ENCODE assay signal across 9 cellular contexts in the genomic region with DNA sequence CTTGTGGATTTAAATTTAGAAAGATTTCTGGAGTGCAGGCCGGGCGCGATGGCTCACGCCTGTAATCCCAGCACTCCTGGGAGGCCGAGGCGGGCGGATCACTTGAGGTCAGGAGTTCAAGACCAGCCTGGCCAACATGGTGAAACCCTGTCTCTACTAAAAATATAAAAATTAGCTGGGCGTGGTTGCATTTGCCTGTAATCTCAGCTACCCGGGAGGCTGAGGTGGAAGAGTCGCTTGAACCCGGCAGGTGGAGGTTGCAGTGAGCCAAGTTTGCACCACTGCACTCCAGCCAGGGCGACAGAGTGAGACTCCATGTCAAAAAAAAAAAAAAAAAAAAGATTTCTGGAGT. TPM values are rescaled to one million over a fixed set of nuclear protein-coding genes. Genes with fewer than 3 reads are reported as not detected.
DNase-seq lines count a peak whose midpoint lies in the region; ATAC-seq and TF ChIP-seq lines count a peak whose summit lies in the region.
"Not testable (repeated sequence)": the region's sequence is repeated elsewhere in the genome, so short reads cannot be mapped to it uniquely, and the experiment has no call there.
"Had no signal": no experiment of that assay in that cellular context is flagged by ENCODE, and none has a peak within 500 bp of the region (broad histone marks: within the 10 kb centered on the region; RNA-seq: fewer than 3 reads in every experiment).

No MANE protein-coding gene starts in this region.

- peak overlapping the region; percentile 89 to 97 for H3K4me3 ChIP-seq in DND-41 (ENCODE audit: low read depth in 1 of 2, low read length in 2 of 2)
- peak overlapping the region; percentile 98 for H3K4me3 ChIP-seq in MM.1S (ENCODE audit: low read length)
- H3K4me3 ChIP-seq in mammary epithelial cell (replicated peaks in 1 of 3; ENCODE audit: insufficient read depth in 1 of 3, low read depth in 2 of 3, low read length in 3 of 3): peak overlapping the region; percentile 78 to 99 (median 96)
- H3K4me3 ChIP-seq in fibroblast of villous mesenchyme (ENCODE audit: low read depth, low read length): peak overlapping the region; percentile 67
- peak overlapping the region in 1 of 2 experiments; percentile 96 for H3K4me3 ChIP-seq in mesenchymal stem cell (ENCODE audit: insufficient read depth in 1 of 2, low read depth in 1 of 2, low read length in 2 of 2)

- peaks cover 68% of the 10 kb centered on the region for H3K79me2 ChIP-seq in DND-41 (ENCODE audit: insufficient read depth, low read length)
- peaks cover 68% of the 10 kb centered on the region for H3K79me2 ChIP-seq in MM.1S (ENCODE audit: low read length)
- peaks cover 68% of the 10 kb centered on the region for H3K79me2 ChIP-seq in mammary epithelial cell (ENCODE audit: insufficient read depth, low read length)

- H3K9me3 Mint-ChIP-seq in activated CD4-positive, alpha-beta memory T cell treated with anti-CD3 and anti-CD28 coated beads for 36 hours; progenitor cell of endocrine pancreas (ENCODE audit: low read depth); type B pancreatic cell: not testable (repeated sequence)

- BruUV-seq in mammary epithelial cell (replicated peaks; lab: Mats Ljungman, UMichigan): not testable (repeated sequence)

- H3F3A ChIP-seq in MM.1S (ENCODE audit: insufficient read depth, low read length): not testable (repeated sequence)

- H3K9ac ChIP-seq in DND-41 (ENCODE audit: low read depth, low read length) (peak overlapping the region; percentile 95), MM.1S (ENCODE audit: low read length) (peak overlapping the region; percentile 96; the same call in 1 of the 2 replicates), mammary epithelial cell (ENCODE audit: insufficient read depth, low read length) (peak overlapping the region; percentile 96), mesenchymal stem cell (ENCODE audit: low read length) (peak overlapping the region; percentile 100)

- intact Hi-C loops in activated CD4-positive, alpha-beta memory T cell treated with anti-CD3 and anti-CD28 coated beads for 36 hours (cut with micrococcal nuclease): not testable (repeated sequence)
- intact Hi-C loops in mammary epithelial cell (cut with micrococcal nuclease): loop anchor here (2.0 kb wide), 1 partner anchor 74 kb away; a partner anchor contains a TSS

- WGBS in mammary epithelial cell (ENCODE audit: low coverage, missing lambda C conversion rate): 51% methylated on average over 12 of the region's 12 CpGs
- 70% methylated on average over 12 of the region's 12 CpGs for WGBS in mesenchymal stem cell

- H3K4me2 ChIP-seq in DND-41 (ENCODE audit: insufficient read depth, low read length): peak overlapping the region; percentile 91
- H3K4me2 ChIP-seq in MM.1S (ENCODE audit: low read depth, low read length): peak overlapping the region; percentile 83
- peak overlapping the region; percentile 87 for H3K4me2 ChIP-seq in mammary epithelial cell (ENCODE audit: insufficient read depth, low read depth, low read length)
- H3K4me2 ChIP-seq in mesenchymal stem cell (ENCODE audit: low read length, poor library complexity, severe bottlenecking): peak overlapping the region; percentile 85

- not testable (repeated sequence) for H2BK15ac ChIP-seq in mesenchymal stem cell (ENCODE audit: low read depth, poor library complexity, severe bottlenecking)

- not testable (repeated sequence) for H3K9me2 ChIP-seq in MM.1S (replicated peaks; ENCODE audit: insufficient read depth, low read length)

- H3K27ac Mint-ChIP-seq in activated CD4-positive, alpha-beta memory T cell treated with anti-CD3 and anti-CD28 coated beads for 36 hours: peak overlapping the region; percentile 94
- H3K27ac Mint-ChIP-seq in progenitor cell of endocrine pancreas (peak overlapping the region; percentile 98), type B pancreatic cell (peak overlapping the region; percentile 85)

- in situ Hi-C loops in mammary epithelial cell (cut with MboI; ENCODE audit: low sequenced_read_pairs in 2 of 2): not testable (repeated sequence)

- H3K36me3 Mint-ChIP-seq in activated CD4-positive, alpha-beta memory T cell treated with anti-CD3 and anti-CD28 coated beads for 36 hours: peaks cover 20% of the 10 kb centered on the region
- H3K36me3 Mint-ChIP-seq in progenitor cell of endocrine pancreas (ENCODE audit: insufficient read depth); type B pancreatic cell: not testable (repeated sequence)

- peaks cover 57% of the 10 kb centered on the region for H3K4me1 Mint-ChIP-seq in activated CD4-positive, alpha-beta memory T cell treated with anti-CD3 and anti-CD28 coated beads for 36 hours (ENCODE audit: low read depth)
- peaks cover 36% of the 10 kb centered on the region for H3K4me1 Mint-ChIP-seq in progenitor cell of endocrine pancreas (ENCODE audit: low read depth)
- H3K4me1 Mint-ChIP-seq in type B pancreatic cell (ENCODE audit: unreplicated experiment): peaks cover 37% of the 10 kb centered on the region

- H3K14ac ChIP-seq in mesenchymal stem cell (ENCODE audit: low read length in 2 of 2): not testable (repeated sequence)

- H3K79me1 ChIP-seq in mesenchymal stem cell (replicated peaks; ENCODE audit: low read length, poor library complexity, severe bottlenecking): not testable (repeated sequence)

- not testable (repeated sequence) for H3K4ac ChIP-seq in mesenchymal stem cell (ENCODE audit: low read depth in 1 of 2, low read length in 2 of 2)

- H4K20me1 ChIP-seq in DND-41 (ENCODE audit: insufficient read depth, low read length) (peaks cover 60% of the 10 kb centered on the region), MM.1S (ENCODE audit: insufficient read depth, low read length) (peaks cover 48% of the 10 kb centered on the region), mammary epithelial cell (ENCODE audit: insufficient read depth, low read length) (peaks cover 20% of the 10 kb centered on the region)

- dilution Hi-C loops in mammary epithelial cell (cut with HindIII; ENCODE audit: low sequenced_read_pairs): not testable (repeated sequence)

- H2AK5ac ChIP-seq in mesenchymal stem cell (ENCODE audit: low read length, severe bottlenecking): not testable (repeated sequence)

- H3K18ac ChIP-seq in mesenchymal stem cell (ENCODE audit: low read depth in 1 of 2, low read length in 2 of 2): not testable (repeated sequence)

- H3K27me3 ChIP-seq in DND-41 (ENCODE audit: insufficient read depth, low read length, poor library complexity); MM.1S (replicated peaks; ENCODE audit: insufficient read depth, low read length); mammary epithelial cell (ENCODE audit: insufficient read depth, low read length); mesenchymal stem cell (ENCODE audit: control insufficient read depth in 1 of 2, insufficient read depth in 1 of 2, low read length in 2 of 2): not testable (repeated sequence)

- not testable (repeated sequence) for H4K8ac ChIP-seq in mesenchymal stem cell (ENCODE audit: low read length)

- H3K4me3 Mint-ChIP-seq in activated CD4-positive, alpha-beta memory T cell treated with anti-CD3 and anti-CD28 coated beads for 36 hours: peak overlapping the region; percentile 94
- H3K4me3 Mint-ChIP-seq in progenitor cell of endocrine pancreas (ENCODE audit: low read depth): peak overlapping the region; percentile 92
- H3K4me3 Mint-ChIP-seq in type B pancreatic cell: peak overlapping the region; percentile 95

- H4K91ac ChIP-seq in mesenchymal stem cell (ENCODE audit: low read length): not testable (repeated sequence)

- H3K23ac ChIP-seq in mesenchymal stem cell (ENCODE audit: low read length in 2 of 2): not testable (repeated sequence)

- H3K9me3 ChIP-seq in DND-41 (ENCODE audit: insufficient read depth, low read length, severe bottlenecking); MM.1S (replicated peaks; ENCODE audit: insufficient read depth, low read length); mammary epithelial cell (replicated peaks; ENCODE audit: insufficient read depth, low read length); mesenchymal stem cell (ENCODE audit: control insufficient read depth, low read length): not testable (repeated sequence)

- peak overlapping the region; percentile 92 for H3K27ac ChIP-seq in DND-41 (ENCODE audit: low read length)
- H3K27ac ChIP-seq in MM.1S (ENCODE audit: low read length); mesenchymal stem cell (ENCODE audit: low read length, poor library complexity, severe bottlenecking): not testable (repeated sequence)
- peak overlapping the region; percentile 89 for H3K27ac ChIP-seq in mammary epithelial cell (ENCODE audit: insufficient read depth, low read depth, low read length)

- not testable (repeated sequence) for H2BK5ac ChIP-seq in mesenchymal stem cell (ENCODE audit: low read depth, low read length, poor library complexity, severe bottlenecking)

- not testable (repeated sequence) for H2BK12ac ChIP-seq in mesenchymal stem cell (ENCODE audit: low read length in 2 of 2)

- CTCF ChIA-PET in activated CD4-positive, alpha-beta memory T cell treated with anti-CD3 and anti-CD28 coated beads for 36 hours (lab: Charles Lee): interaction anchor here (1.1 to 2.2 kb wide), 2 partner anchors 60 to 78 kb away, joined by 4 to 11 read pairs; no protein-coding TSS in a partner anchor
- CTCF ChIA-PET in mammary epithelial cell (lab: Charles Lee; ENCODE audit: low non-redundant PET): interaction anchor here (0.6 kb wide), 1 partner anchor 1934 kb away, joined by 3 read pairs; no protein-coding TSS in a partner anchor

- not testable (repeated sequence) for DNase-seq in DND-41; MM.1S; activated CD4-positive, alpha-beta memory T cell treated with anti-CD3 and anti-CD28 coated beads for 36 hours; mammary epithelial cell; fibroblast of villous mesenchyme (ENCODE audit: low read depth); mesenchymal stem cell; progenitor cell of endocrine pancreas (ENCODE audit: low spot score, unreplicated experiment); type B pancreatic cell (ENCODE audit: extremely low spot score, unreplicated experiment)

- H2BK120ac ChIP-seq in mesenchymal stem cell (ENCODE audit: low read depth, low read length): not testable (repeated sequence)

- not testable (repeated sequence) for H3K27me3 Mint-ChIP-seq in activated CD4-positive, alpha-beta memory T cell treated with anti-CD3 and anti-CD28 coated beads for 36 hours; progenitor cell of endocrine pancreas; type B pancreatic cell

- H3K4me1 ChIP-seq in DND-41 (ENCODE audit: insufficient read depth, low read length) (peaks cover 52% of the 10 kb centered on the region), MM.1S (ENCODE audit: low read length) (peaks cover 20% of the 10 kb centered on the region), mammary epithelial cell (ENCODE audit: insufficient read depth, low read length) (peaks cover 20% of the 10 kb centered on the region), mesenchymal stem cell (ENCODE audit: control insufficient read depth, insufficient read depth, low read depth, low read length) (peaks cover 25% of the 10 kb centered on the region)

- POLR2A ChIA-PET in activated CD4-positive, alpha-beta memory T cell treated with anti-CD3 and anti-CD28 coated beads for 36 hours (lab: Charles Lee): interaction anchor here (1.1 to 2.6 kb wide), 3 partner anchors 18 to 60 kb away, joined by 3 to 12 read pairs (median 3); a partner anchor contains a TSS

- H2AFZ ChIP-seq in DND-41 (ENCODE audit: low read depth, low read length); MM.1S (ENCODE audit: low read length); mammary epithelial cell (ENCODE audit: low read depth, low read length); mesenchymal stem cell (ENCODE audit: low read depth, low read length): not testable (repeated sequence)

- not testable (repeated sequence) for ATAC-seq in DND-41 (ENCODE audit: insufficient read depth, low read depth)

- not testable (repeated sequence) for TF ChIP-seq CTCF in DND-41 (IDR thresholded peaks at IDR 0.05; ENCODE audit: borderline replicate concordance, extremely low read depth, low read length, poor library complexity, severe bottlenecking); MM.1S (IDR thresholded peaks at IDR 0.05; ENCODE audit: low read length); mammary epithelial cell (conservative IDR thresholded peaks at IDR 0.05 in 1 of 2, IDR thresholded peaks at IDR 0.05 in 1 of 2; ENCODE audit: extremely low read depth in 1 of 2, insufficient read depth in 1 of 2, low read depth in 1 of 2, low read length in 2 of 2); fibroblast of villous mesenchyme (IDR thresholded peaks at IDR 0.05; ENCODE audit: insufficient read depth, low read depth, low read length); progenitor cell of endocrine pancreas (IDR thresholded peaks at IDR 0.05; ENCODE audit: unreplicated experiment); type B pancreatic cell (conservative IDR thresholded peaks at IDR 0.05)

- H3K36me3 ChIP-seq in DND-41 (ENCODE audit: insufficient read depth, low read length) (peaks cover 42% of the 10 kb centered on the region), mesenchymal stem cell (ENCODE audit: control insufficient read depth in 1 of 2, insufficient read depth in 2 of 2, low read depth in 1 of 2, low read length in 2 of 2) (peaks cover 0 to 24% of the 10 kb centered on the region in 2 experiments)
- H3K36me3 ChIP-seq in MM.1S (replicated peaks; ENCODE audit: insufficient read depth, low read length); mammary epithelial cell (ENCODE audit: insufficient read depth, low read length): not testable (repeated sequence)

RNA-seq across cellular contexts. Expression of a gene that starts 1.5 kb away (rescaled TPM):
- 10 to 100 TPM; 52.4 to 53.1 TPM for total RNA-seq in activated CD4-positive, alpha-beta memory T cell treated with anti-CD3 and anti-CD28 coated beads for 36 hours
- 10 to 100 TPM; 37.5 to 60.1 TPM for total RNA-seq in mammary epithelial cell
- polyA plus RNA-seq in mammary epithelial cell: 57.5 TPM
- 29.6 TPM for polyA minus RNA-seq in mammary epithelial cell
- 43.5 and 56.1 TPM in 2 replicates for total RNA-seq in fibroblast of villous mesenchyme
- polyA plus RNA-seq in mesenchymal stem cell (2013, experiment 1 of 2): 121 TPM
- polyA plus RNA-seq in mesenchymal stem cell (2013, experiment 2 of 2): 121 TPM
- total RNA-seq in progenitor cell of endocrine pancreas: 64.6 and 67.4 TPM in 2 replicates
- total RNA-seq in type B pancreatic cell (ENCODE audit: low replicate concordance): 60.8 and 63.1 TPM in 2 replicates

RNA-seq across cellular contexts. Expression of a gene that starts 17.8 kb away (rescaled TPM):
- total RNA-seq in activated CD4-positive, alpha-beta memory T cell treated with anti-CD3 and anti-CD28 coated beads for 36 hours: under 1 TPM in 1 of 2 experiments, not detected in 1; 0.46 TPM
- total RNA-seq in mammary epithelial cell (not detected), fibroblast of villous mesenchyme (0.43 and 0.64 TPM in 2 replicates), progenitor cell of endocrine pancreas (1.2 TPM in 1 of 2 replicates, not detected in the other), type B pancreatic cell (ENCODE audit: low replicate concordance) (0.17 and 0.34 TPM in 2 replicates)
- polyA plus RNA-seq in mammary epithelial cell: 0.03 TPM
- polyA minus RNA-seq in mammary epithelial cell: not detected
- 0.11 TPM for polyA plus RNA-seq in mesenchymal stem cell (2013, experiment 1 of 2)
- 0.11 TPM for polyA plus RNA-seq in mesenchymal stem cell (2013, experiment 2 of 2)
- total RNA-seq: uterus had no signal
